1 cellular context compared by ENCODE assay signal in genomic region chr16:3611145-3611977, GRCh38.
A peak's percentile ranks its signal among the peaks of the same experiment; 100 is the strongest.
TF ChIP-seq lines count a peak whose summit lies in the region.

A gene with protein sequence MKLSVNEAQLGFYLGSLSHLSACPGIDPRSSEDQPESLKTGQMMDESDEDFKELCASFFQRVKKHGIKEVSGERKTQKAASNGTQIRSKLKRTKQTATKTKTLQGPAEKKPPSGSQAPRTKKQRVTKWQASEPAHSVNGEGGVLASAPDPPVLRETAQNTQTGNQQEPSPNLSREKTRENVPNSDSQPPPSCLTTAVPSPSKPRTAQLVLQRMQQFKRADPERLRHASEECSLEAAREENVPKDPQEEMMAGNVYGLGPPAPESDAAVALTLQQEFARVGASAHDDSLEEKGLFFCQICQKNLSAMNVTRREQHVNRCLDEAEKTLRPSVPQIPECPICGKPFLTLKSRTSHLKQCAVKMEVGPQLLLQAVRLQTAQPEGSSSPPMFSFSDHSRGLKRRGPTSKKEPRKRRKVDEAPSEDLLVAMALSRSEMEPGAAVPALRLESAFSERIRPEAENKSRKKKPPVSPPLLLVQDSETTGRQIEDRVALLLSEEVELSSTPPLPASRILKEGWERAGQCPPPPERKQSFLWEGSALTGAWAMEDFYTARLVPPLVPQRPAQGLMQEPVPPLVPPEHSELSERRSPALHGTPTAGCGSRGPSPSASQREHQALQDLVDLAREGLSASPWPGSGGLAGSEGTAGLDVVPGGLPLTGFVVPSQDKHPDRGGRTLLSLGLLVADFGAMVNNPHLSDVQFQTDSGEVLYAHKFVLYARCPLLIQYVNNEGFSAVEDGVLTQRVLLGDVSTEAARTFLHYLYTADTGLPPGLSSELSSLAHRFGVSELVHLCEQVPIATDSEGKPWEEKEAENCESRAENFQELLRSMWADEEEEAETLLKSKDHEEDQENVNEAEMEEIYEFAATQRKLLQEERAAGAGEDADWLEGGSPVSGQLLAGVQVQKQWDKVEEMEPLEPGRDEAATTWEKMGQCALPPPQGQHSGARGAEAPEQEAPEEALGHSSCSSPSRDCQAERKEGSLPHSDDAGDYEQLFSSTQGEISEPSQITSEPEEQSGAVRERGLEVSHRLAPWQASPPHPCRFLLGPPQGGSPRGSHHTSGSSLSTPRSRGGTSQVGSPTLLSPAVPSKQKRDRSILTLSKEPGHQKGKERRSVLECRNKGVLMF (N-terminal part only) (minus strand): TSS chr16:3611606. CDS start chr16:3608964, 2,642 bp downstream.

TF ChIP-seq in SK-N-SH, 30 proteins besides CTCF, POLR2A, EP300 and RAD21 (continued from another document):
- TF ChIP-seq RXRA (IDR thresholded peaks at IDR 0.05; ENCODE audit: borderline replicate concordance, low read depth): no peak
- TF ChIP-seq GABPA (IDR thresholded peaks at IDR 0.05; ENCODE audit: low read depth): peak; percentile 76
- TF ChIP-seq MXI1 (IDR thresholded peaks at IDR 0.05; ENCODE audit: low read depth, low read length): peak; percentile 63
